In genomic region chr9:104780796-104781395, GRCh38 we compare ENCODE assay signal across 2 cellular contexts.
TF ChIP-seq lines count a peak whose summit lies in the region.

No MANE protein-coding gene starts in this region.

TF ChIP-seq in IMR-90, 13 proteins besides CTCF, POLR2A, EP300 and RAD21:
- peak; percentile 50 for TF ChIP-seq SMC3 (IDR thresholded peaks at IDR 0.05; ENCODE audit: low read depth, low read length)
- no peak for TF ChIP-seq MAFK (IDR thresholded peaks at IDR 0.05; ENCODE audit: low read depth, low read length)
- no peak for TF ChIP-seq FOS (IDR thresholded peaks at IDR 0.05; ENCODE audit: low read depth, low read length)
- TF ChIP-seq CHD1 (IDR thresholded peaks at IDR 0.05; ENCODE audit: low read depth, low read length) = no peak
- TF ChIP-seq BHLHE40 (IDR thresholded peaks at IDR 0.05; ENCODE audit: low read depth, low read length) = no peak
- no peak for TF ChIP-seq MXI1 (IDR thresholded peaks at IDR 0.05; ENCODE audit: borderline replicate concordance, low read depth, low read length)
- TF ChIP-seq CEBPB (IDR thresholded peaks at IDR 0.05; ENCODE audit: low read depth, low read length) = peak; percentile 2; the same call in 1 of the 2 replicates
- TF ChIP-seq MAZ (IDR thresholded peaks at IDR 0.05; ENCODE audit: borderline replicate concordance, low read depth, low read length) = no peak
- no peak for TF ChIP-seq ELK1 (IDR thresholded peaks at IDR 0.05; ENCODE audit: borderline replicate concordance, low read depth, low read length)
- no peak for TF ChIP-seq USF2 (IDR thresholded peaks at IDR 0.05; ENCODE audit: low read depth, low read length)
- TF ChIP-seq RCOR1 (IDR thresholded peaks at IDR 0.05; ENCODE audit: insufficient replicate concordance, low read length) = no peak
TF ChIP-seq in IMR-90: peak in this region for 2.

TF ChIP-seq in HepG2, 621 proteins besides CTCF, POLR2A, EP300 and RAD21:
- TF ChIP-seq KDM6A (CRISPR knock-in tag; IDR thresholded peaks at IDR 0.05; ENCODE audit: low read depth) (no peak), STAG1 (CRISPR knock-in tag; IDR thresholded peaks at IDR 0.05) (peak; percentile 52)
TF ChIP-seq in HepG2: peak in this region for 1.
